ENCODE assay signal across 17 cellular contexts in the genomic region with DNA sequence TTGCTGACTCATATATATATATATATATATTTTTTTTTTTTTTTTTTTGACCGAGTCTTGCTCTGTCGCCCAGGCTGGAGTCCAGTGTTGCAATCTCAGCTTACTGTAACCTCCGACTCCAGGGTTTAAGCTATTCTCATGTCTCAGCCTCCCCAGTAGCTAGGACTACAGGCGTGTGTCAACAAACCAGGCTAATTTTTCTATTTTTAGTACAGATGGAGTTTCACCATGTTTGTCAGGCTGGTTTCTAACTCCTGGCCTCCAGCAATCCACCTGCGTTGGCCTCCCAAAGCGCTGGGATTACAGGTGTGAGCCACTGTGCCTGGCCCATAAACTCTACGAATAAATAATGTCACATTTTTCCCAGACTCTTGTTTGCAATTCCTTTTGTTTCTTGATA. TPM values are rescaled to one million over a fixed set of nuclear protein-coding genes. Genes with fewer than 3 reads are reported as not detected.
DNase-seq lines count a peak whose midpoint lies in the region; ATAC-seq and TF ChIP-seq lines count a peak whose summit lies in the region.
"Had no signal": no experiment of that assay in that cellular context is flagged by ENCODE, and none has a peak within 500 bp of the region (broad histone marks: within the 10 kb centered on the region; RNA-seq: fewer than 3 reads in every experiment).

No MANE protein-coding gene starts in this region.

- DNase-seq in IMR-90 (peak; percentile 96), SHP77 treated with DMSO at 0.1 percent for 48 hours (lab: John Stamatoyannopoulos, UW) (peak; percentile 50), fibroblast of pulmonary artery (ENCODE audit: low read depth) (peak; percentile 84), SW 1271 (lab: John Stamatoyannopoulos, UW) (no peak), globus pallidus (ENCODE audit: low spot score) (no peak)
- DNase-seq in CD8-positive, alpha-beta memory T cell = no peak
- DNase-seq: activated naive CD4-positive, alpha-beta T cell treated with anti-CD3 and anti-CD28 coated beads for 36 hours; CD4-positive, alpha-beta T cell; kidney; NCI-H2081 treated with DMSO at 0.1 percent for 48 hours had no signal

- no peak for TF ChIP-seq RAD21 in IMR-90 (IDR thresholded peaks at IDR 0.05; ENCODE audit: low read length)

- H3K4me2 ChIP-seq in IMR-90 (ENCODE audit: low read depth, low read length) = peak overlapping the region; percentile 43; the same call in 1 of the 2 replicates
- H3K4me2 ChIP-seq in skeletal muscle satellite cell (ENCODE audit: low read length) = peak overlapping the region; percentile 25

- H3K9me1 ChIP-seq in IMR-90 (ENCODE audit: insufficient read depth, low read length) = peaks cover 19% of the 10 kb centered on the region

- no peak overlapping the region for H3K27ac Mint-ChIP-seq in CD8-positive, alpha-beta memory T cell
- H3K27ac Mint-ChIP-seq: activated naive CD4-positive, alpha-beta T cell treated with anti-CD3 and anti-CD28 coated beads for 36 hours; CD4-positive, alpha-beta T cell; IgD-negative memory B cell had no signal

- no peak overlapping the region; the same call in 1 of the 2 replicates for H2BK120ac ChIP-seq in IMR-90 (ENCODE audit: low read depth, low read length)

- CTCF ChIA-PET in IMR-90 (lab: Yijun Ruan, JAX) = no interaction called here
- CTCF ChIA-PET in CD8-positive, alpha-beta memory T cell (lab: Charles Lee) = no interaction called here

- H3K4ac ChIP-seq in IMR-90 (ENCODE audit: low read depth, low read length) = peak overlapping the region; percentile 63

- TF ChIP-seq POLR2A in IMR-90 (IDR thresholded peaks at IDR 0.05; ENCODE audit: low read depth, low read length) = no peak

- peak overlapping the region; percentile 71 for H2BK5ac ChIP-seq in IMR-90 (ENCODE audit: low read depth, low read length, poor library complexity, severe bottlenecking)

- TF ChIP-seq CTCF in IMR-90 (conservative IDR thresholded peaks at IDR 0.05; ENCODE audit: low read depth, low read length) (no peak), fibroblast of pulmonary artery (IDR thresholded peaks at IDR 0.05; ENCODE audit: low read length, missing control alignments) (no peak)

- H3K27me3 ChIP-seq in IMR-90 (ENCODE audit: control insufficient read depth, insufficient read depth, low read length) (no peaks in the 10 kb centered on the region), skeletal muscle satellite cell (ENCODE audit: control insufficient read depth, insufficient read depth, low read length) (no peaks in the 10 kb centered on the region)
- no peaks in the 10 kb centered on the region for H3K27me3 ChIP-seq in CD8-positive, alpha-beta memory T cell (ENCODE audit: insufficient read depth, low read length, poor library complexity, severe bottlenecking)
- H3K27me3 ChIP-seq: esophagus muscularis mucosa had no signal

- peaks cover 16% of the 10 kb centered on the region for H4K20me1 ChIP-seq in IMR-90 (ENCODE audit: insufficient read depth, low read length)

- H3K27ac ChIP-seq in IMR-90 (ENCODE audit: insufficient read depth, low read length) = peak overlapping the region; percentile 65; the same call in 1 of the 2 replicates
- H3K27ac ChIP-seq in CD8-positive, alpha-beta memory T cell (ENCODE audit: low read depth, low read length) = no peak overlapping the region
- H3K27ac ChIP-seq: esophagus muscularis mucosa had no signal

- intact Hi-C loops in IMR-90 (cut with micrococcal nuclease) = no loop called here

- H2AK5ac ChIP-seq in IMR-90 (ENCODE audit: low read depth, low read length) = no peak overlapping the region

- no peak overlapping the region for H3K56ac ChIP-seq in IMR-90 (ENCODE audit: extremely low read depth, insufficient read depth, low read length)

- H2BK20ac ChIP-seq in IMR-90 (ENCODE audit: low read depth, low read length) = peak overlapping the region; percentile 46

- dilution Hi-C loops in IMR-90 (cut with HindIII; ENCODE audit: low sequenced_read_pairs, unreplicated experiment) = no loop called here

- ATAC-seq in IMR-90 (ENCODE audit: low read depth) = no peak
- ATAC-seq: sciatic nerve had no signal

- peaks cover 5 to 8% (median 6%) of the 10 kb centered on the region in 3 donors for H3K4me1 Mint-ChIP-seq in CD8-positive, alpha-beta memory T cell

- POLR2A ChIA-PET in IMR-90 (lab: Charles Lee; ENCODE audit: unreplicated experiment) = interaction anchor here (0.7 kb wide), 1 partner anchor 58 kb away, joined by 3 read pairs; no protein-coding TSS in a partner anchor
- POLR2A ChIA-PET in CD8-positive, alpha-beta memory T cell (lab: Charles Lee) = no interaction called here

- no peak overlapping the region for H4K91ac ChIP-seq in IMR-90 (ENCODE audit: insufficient read depth, low read depth, low read length)

- H3K4me3 ChIP-seq in IMR-90 (ENCODE audit: insufficient read depth, low read depth, low read length) = no peak overlapping the region
- H3K4me3 ChIP-seq in fibroblast of pulmonary artery (replicated peaks; ENCODE audit: low read depth, low read length) = no peak overlapping the region
- no peak overlapping the region for H3K4me3 ChIP-seq in skeletal muscle satellite cell (ENCODE audit: low read length)
- no peak overlapping the region for H3K4me3 ChIP-seq in CD8-positive, alpha-beta memory T cell (ENCODE audit: low read length)
- H3K4me3 ChIP-seq: esophagus muscularis mucosa had no signal

- H3K4me1 ChIP-seq in IMR-90 (ENCODE audit: control insufficient read depth, insufficient read depth, low read length) = peaks cover 33% of the 10 kb centered on the region
- peaks cover 74% of the 10 kb centered on the region for H3K4me1 ChIP-seq in skeletal muscle satellite cell (ENCODE audit: control insufficient read depth, insufficient read depth, low read length)
- peaks cover 7% of the 10 kb centered on the region for H3K4me1 ChIP-seq in CD8-positive, alpha-beta memory T cell (ENCODE audit: insufficient read depth, low read length)

- WGBS in IMR-90 (ENCODE audit: extremely low coverage in 2 of 2, insufficient read length in 1 of 2), 2 experiments = no CpG with 5 or more reads among the region's 7 CpGs

- no peak overlapping the region for H3K23ac ChIP-seq in IMR-90 (ENCODE audit: low read depth, low read length)

- H3K14ac ChIP-seq in IMR-90 (replicated peaks; ENCODE audit: low read depth, low read length) = no peak overlapping the region

- in situ Hi-C loops in IMR-90 (cut with MboI; ENCODE audit: low sequenced_read_pairs) = no loop called here

- no peak overlapping the region for H3K18ac ChIP-seq in IMR-90 (ENCODE audit: low read depth, low read length)

- no peaks in the 10 kb centered on the region for H3K9me3 Mint-ChIP-seq in CD8-positive, alpha-beta memory T cell
- H3K9me3 Mint-ChIP-seq: activated naive CD4-positive, alpha-beta T cell treated with anti-CD3 and anti-CD28 coated beads for 36 hours; CD4-positive, alpha-beta T cell; central memory CD8-positive, alpha-beta T cell; IgD-negative memory B cell had no signal

- no peaks in the 10 kb centered on the region for H3K36me3 Mint-ChIP-seq in CD8-positive, alpha-beta memory T cell
- H3K36me3 Mint-ChIP-seq: IgD-negative memory B cell had no signal

- H2BK15ac ChIP-seq in IMR-90 (ENCODE audit: low read depth, low read length) = no peak overlapping the region; the same call in 2 of the 3 replicates

- no peaks in the 10 kb centered on the region for H3K9me3 ChIP-seq in IMR-90 (ENCODE audit: control insufficient read depth, insufficient read depth, low read length)
- no peaks in the 10 kb centered on the region for H3K9me3 ChIP-seq in skeletal muscle satellite cell (replicated peaks; ENCODE audit: low read length)
- H3K9me3 ChIP-seq in CD8-positive, alpha-beta memory T cell (ENCODE audit: low read length) = no peaks in the 10 kb centered on the region
- H3K9me3 ChIP-seq: esophagus muscularis mucosa had no signal

- no peak overlapping the region for H4K8ac ChIP-seq in IMR-90 (ENCODE audit: low read depth in 2 of 2, low read length in 2 of 2)

- no peak overlapping the region for H3K4me3 Mint-ChIP-seq in CD8-positive, alpha-beta memory T cell
- H3K4me3 Mint-ChIP-seq: activated naive CD4-positive, alpha-beta T cell treated with anti-CD3 and anti-CD28 coated beads for 36 hours; CD4-positive, alpha-beta T cell; central memory CD8-positive, alpha-beta T cell had no signal

- peaks cover 17 to 62% of the 10 kb centered on the region in 2 donors for H3K27me3 Mint-ChIP-seq in CD8-positive, alpha-beta memory T cell

- H3K36me3 ChIP-seq in IMR-90 (ENCODE audit: control insufficient read depth, insufficient read depth, low read length) = peaks cover 3% of the 10 kb centered on the region; the same call in 1 of the 2 replicates
- no peaks in the 10 kb centered on the region for H3K36me3 ChIP-seq in skeletal muscle satellite cell (ENCODE audit: insufficient read depth, low read length)
- H3K36me3 ChIP-seq in CD8-positive, alpha-beta memory T cell (ENCODE audit: insufficient read depth, low read length) = no peaks in the 10 kb centered on the region
- H3K36me3 ChIP-seq: esophagus muscularis mucosa had no signal

- H3K9ac ChIP-seq in IMR-90 (ENCODE audit: low read depth, low read length) (no peak overlapping the region), skeletal muscle satellite cell (ENCODE audit: low read depth, low read length) (no peak overlapping the region)

- no TSS peak for BruUV-seq in IMR-90 (replicated peaks; lab: Mats Ljungman, UMichigan)

- H3K79me1 ChIP-seq in IMR-90 (ENCODE audit: low read depth in 1 of 2, low read length in 2 of 2) = peaks cover 12 to 44% of the 10 kb centered on the region in 2 experiments

- H2AFZ ChIP-seq in IMR-90 (replicated peaks; ENCODE audit: low read length, poor library complexity) = no peak overlapping the region

- no peak overlapping the region for H2AK9ac ChIP-seq in IMR-90 (replicated peaks; ENCODE audit: low read depth, low read length, poor library complexity)

- no peak overlapping the region for H4K5ac ChIP-seq in IMR-90 (ENCODE audit: low read depth, low read length)

TF ChIP-seq in IMR-90, 13 proteins besides CTCF, POLR2A, EP300 and RAD21 (continues in another document):
- TF ChIP-seq MXI1 (IDR thresholded peaks at IDR 0.05; ENCODE audit: borderline replicate concordance, low read depth, low read length) (0 out of 2 replicates have a peak, but pooled peaks have one; percentile 39), RFX5 (IDR thresholded peaks at IDR 0.05; ENCODE audit: low read depth, low read length) (no peak)

RNA-seq across cellular contexts. Expression of a gene that starts 4.8 kb away (rescaled TPM):
- 63.8 and 74.7 TPM in 2 replicates for total RNA-seq in IMR-90 (2012; rRNA removed)
- polyA plus RNA-seq in IMR-90 (2012; rRNA removed) = 46.5 and 48.8 TPM in 2 replicates
- 17.7 and 33.4 TPM in 2 replicates for polyA plus RNA-seq in IMR-90 (2012; cell fraction: cytosol; rRNA removed)
- polyA plus RNA-seq in IMR-90 (2012; cell fraction: nucleus; rRNA removed; ENCODE audit: low replicate concordance) = 21.3 and 25.1 TPM in 2 replicates
- total RNA-seq in skeletal muscle satellite cell (2012; rRNA removed) = 30.6 and 34.7 TPM in 2 replicates
- total RNA-seq in CD8-positive, alpha-beta memory T cell = 1 to 10 TPM; 5.5 to 5.9 TPM
- 1.1 TPM for polyA plus RNA-seq in CD8-positive, alpha-beta memory T cell

RNA-seq across cellular contexts. Expression of a gene that starts 38.5 kb away (rescaled TPM):
- total RNA-seq in IMR-90 (2012; rRNA removed) = not detected in 2 replicates
- not detected in 2 replicates for polyA plus RNA-seq in IMR-90 (2012; rRNA removed)
- polyA plus RNA-seq in IMR-90 (2012; cell fraction: cytosol; rRNA removed) = 0.02 TPM in 1 of 2 replicates, not detected in the other
- polyA plus RNA-seq in IMR-90 (2012; cell fraction: nucleus; rRNA removed; ENCODE audit: low replicate concordance) = 0.16 TPM in 1 of 2 replicates, not detected in the other
- 1.1 and 3.5 TPM in 2 replicates for total RNA-seq in skeletal muscle satellite cell (2012; rRNA removed)
- total RNA-seq in CD8-positive, alpha-beta memory T cell = not detected
- polyA plus RNA-seq in CD8-positive, alpha-beta memory T cell = not detected
- total RNA-seq: activated naive CD4-positive, alpha-beta T cell treated with anti-CD3 and anti-CD28 coated beads for 36 hours; CD4-positive, alpha-beta T cell; OCI-LY7; T-helper 2 cell treated with Interferon-gamma antibody and Interleukin-4, amounts not matched to agents 100 ng/mL and 5 ng/mL, for 36 hours had no signal
- polyA plus RNA-seq: IgD-negative memory B cell had no signal

Comparison
In these comparisons a context has a peak if more than half of its experiments do, and no peak if none do; other contexts are left out.
1. DNase-seq: peak in IMR-90 (single experiment), SHP77 treated with DMSO at 0.1 percent for 48 hours (single experiment) and fibroblast of pulmonary artery (single experiment); none in SW 1271 (0 of 2), globus pallidus (single experiment) and CD8-positive, alpha-beta memory T cell (0 of 5).